Comparison of ENCODE assay signal across 20 cellular contexts in the genomic region with DNA sequence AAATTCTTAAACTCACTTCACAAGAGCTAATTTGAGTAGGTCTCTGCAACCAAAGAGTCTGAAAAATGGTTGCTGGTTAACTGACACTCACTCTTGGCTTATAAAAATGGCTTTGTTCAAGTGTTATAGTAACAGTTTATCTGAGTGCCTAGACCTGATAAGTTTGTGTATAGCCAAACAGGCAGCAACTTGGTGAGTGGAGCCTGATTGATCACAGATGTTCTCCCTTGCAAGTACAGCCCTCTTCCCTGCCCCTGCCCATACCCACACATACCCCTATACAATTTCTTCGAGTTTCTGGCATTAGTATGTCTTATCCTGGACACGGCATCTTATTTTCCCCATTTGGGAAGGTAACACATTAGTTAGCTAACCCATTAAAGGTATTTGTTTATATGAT.
A peak's percentile ranks its signal among the peaks of the same experiment; 100 is the strongest.
DNase-seq lines count a peak whose midpoint lies in the region; ATAC-seq and TF ChIP-seq lines count a peak whose summit lies in the region.
"Had no signal": no experiment of that assay in that cellular context is flagged by ENCODE, and none has a peak within 500 bp of the region (broad histone marks: within the 10 kb centered on the region; RNA-seq: fewer than 3 reads in every experiment).

No MANE protein-coding gene starts in this region.

- no peak for TF ChIP-seq CTCF in SK-N-SH (IDR thresholded peaks at IDR 0.05)
- TF ChIP-seq CTCF in endodermal cell (conservative IDR thresholded peaks at IDR 0.05), result no peak
- no peak for TF ChIP-seq CTCF in neural cell (IDR thresholded peaks at IDR 0.05; ENCODE audit: poor library complexity, severe bottlenecking)

- H3K79me2 ChIP-seq in SK-N-SH (ENCODE audit: insufficient read depth) (peaks cover 8% of the 10 kb centered on the region), neural cell (replicated peaks; ENCODE audit: insufficient read depth, low read length) (no peaks in the 10 kb centered on the region)

- POLR2A ChIA-PET in SK-N-SH (lab: Yijun Ruan, JAX), result no interaction called here

- WGBS in SK-N-SH (ENCODE audit: low lambda C conversion rate), result 89% methylated on average over 2 of the region's 2 CpGs
- WGBS in endodermal cell (ENCODE audit: insufficient coverage in 1 of 2, insufficient read length in 1 of 2), 2 experiments, result 100% methylated on average over 2 of the region's 2 CpGs; no CpG with 5 or more reads in 1 of the 2 experiments

- H3K4me3 ChIP-seq in SK-N-SH (ENCODE audit: low read depth in 2 of 2, low read length in 1 of 2), result peak overlapping the region in 1 of 2 experiments; percentile 43; a peak in 1 of 4 replicates
- peak overlapping the region; percentile 17 for H3K4me3 ChIP-seq in endodermal cell (ENCODE audit: low read length)
- no peak overlapping the region for H3K4me3 ChIP-seq in neural cell (ENCODE audit: low read length)
- H3K4me3 ChIP-seq: BLaER1, GM12878, GM23248 had no signal

- H3K27me3 Mint-ChIP-seq in endodermal cell (ENCODE audit: insufficient read depth), result no peaks in the 10 kb centered on the region
- H3K27me3 Mint-ChIP-seq in activated T-cell treated with anti-CD3 and anti-CD28 coated beads, Interleukin-2, amount 50 U/mL, for 24 hours, result peaks cover 4% of the 10 kb centered on the region
- H3K27me3 Mint-ChIP-seq: CD4-positive, CD25-positive, alpha-beta regulatory T cell had no signal

- H3K27me3 ChIP-seq in SK-N-SH (ENCODE audit: insufficient read depth) (no peaks in the 10 kb centered on the region), endodermal cell (ENCODE audit: control insufficient read depth, insufficient read depth, low read length, poor library complexity, severe bottlenecking) (no peaks in the 10 kb centered on the region), neural cell (ENCODE audit: insufficient read depth, low read depth, low read length) (no peaks in the 10 kb centered on the region)
- H3K27me3 ChIP-seq: BLaER1 had no signal

- DNase-seq in SK-N-SH, result no peak
- no peak for DNase-seq in endodermal cell
- DNase-seq in activated T-cell treated with anti-CD3 and anti-CD28 coated beads, Interleukin-2, amount 50 U/mL, for 24 hours, result no peak
- DNase-seq: CD4-positive, CD25-positive, alpha-beta regulatory T cell; CD8-positive, alpha-beta T cell; DMS 273 treated with DMSO at 0.1 percent for 48 hours; DMS79; EL; GDM1; GM23248; H7 had no signal

- CTCF ChIA-PET in SK-N-SH (lab: Yijun Ruan, JAX), result interaction anchor here (1.0 to 1.2 kb wide), 2 partner anchors 10 to 20 kb away, joined by 3 read pairs; no protein-coding TSS in a partner anchor

- ATAC-seq in SK-N-SH treated with all-trans-retinoic acid at 6 μM for 48 hours, result no peak
- no peak for ATAC-seq in HG03457 (IDR thresholded peaks at IDR 0.05; ENCODE audit: unreplicated experiment)
- ATAC-seq: CD8-positive, alpha-beta T cell; GM12878; HCT116 had no signal

- TF ChIP-seq EP300 in SK-N-SH (IDR thresholded peaks at IDR 0.05; ENCODE audit: borderline replicate concordance in 1 of 2, low read depth in 1 of 2, low read length in 1 of 2) (no peak), neural cell (conservative IDR thresholded peaks at IDR 0.05; ENCODE audit: poor library complexity, severe bottlenecking) (no peak)

- H3K4me1 Mint-ChIP-seq in endodermal cell, result peaks cover 36% of the 10 kb centered on the region
- H3K4me1 Mint-ChIP-seq in activated T-cell treated with anti-CD3 and anti-CD28 coated beads, Interleukin-2, amount 50 U/mL, for 24 hours (ENCODE audit: low read depth), result no peaks in the 10 kb centered on the region
- H3K4me1 Mint-ChIP-seq: CD4-positive, CD25-positive, alpha-beta regulatory T cell had no signal

- H3K9me3 ChIP-seq in SK-N-SH (no peaks in the 10 kb centered on the region), endodermal cell (ENCODE audit: control insufficient read depth, low read length) (no peaks in the 10 kb centered on the region), neural cell (ENCODE audit: low read length) (no peaks in the 10 kb centered on the region)
- H3K9me3 ChIP-seq: BLaER1 had no signal

- H3K4me1 ChIP-seq in SK-N-SH (ENCODE audit: control insufficient read depth in 1 of 2, insufficient read depth in 2 of 2, low read depth in 1 of 2, low read length in 1 of 2), result peaks cover 14 to 42% of the 10 kb centered on the region in 2 experiments
- peaks cover 14% of the 10 kb centered on the region for H3K4me1 ChIP-seq in endodermal cell (ENCODE audit: control insufficient read depth, insufficient read depth, low read length)

- H3K9ac ChIP-seq in SK-N-SH, result peak overlapping the region; percentile 70; the same call in 1 of the 2 replicates
- no peak overlapping the region for H3K9ac ChIP-seq in endodermal cell (ENCODE audit: extremely low read depth, low read length, poor library complexity, severe bottlenecking)
- no peak overlapping the region for H3K9ac ChIP-seq in neural cell (ENCODE audit: low read length)
- H3K9ac ChIP-seq: BLaER1, GM23248 had no signal

- peak overlapping the region; percentile 86 to 98; a peak in 3 of 4 replicates for H3K27ac ChIP-seq in SK-N-SH (ENCODE audit: low read depth in 2 of 2, low read length in 1 of 2)
- no peak overlapping the region for H3K27ac ChIP-seq in endodermal cell (ENCODE audit: low read depth, low read length)
- peak overlapping the region; percentile 96 for H3K27ac ChIP-seq in neural cell (ENCODE audit: low read length)
- H3K27ac ChIP-seq: 22Rv1, BLaER1, C4-2B, GM23248 had no signal

- H3K4me2 ChIP-seq in SK-N-SH (peak overlapping the region; percentile 87), neural cell (ENCODE audit: low read length) (no peak overlapping the region)
- H3K4me2 ChIP-seq: BLaER1 had no signal

- no peaks in the 10 kb centered on the region for H3K9me2 ChIP-seq in SK-N-SH
- no peaks in the 10 kb centered on the region for H3K9me2 ChIP-seq in neural cell (ENCODE audit: insufficient read depth, low read length)

- no peaks in the 10 kb centered on the region for H3K9me3 Mint-ChIP-seq in endodermal cell
- H3K9me3 Mint-ChIP-seq in activated T-cell treated with anti-CD3 and anti-CD28 coated beads, Interleukin-2, amount 50 U/mL, for 24 hours, result no peaks in the 10 kb centered on the region
- H3K9me3 Mint-ChIP-seq: CD8-positive, alpha-beta T cell had no signal

- H3K36me3 ChIP-seq in SK-N-SH (replicated peaks in 1 of 2; ENCODE audit: control insufficient read depth in 1 of 2, insufficient read depth in 2 of 2, low read length in 1 of 2), result no peaks in the 10 kb centered on the region
- H3K36me3 ChIP-seq in endodermal cell (ENCODE audit: control insufficient read depth, insufficient read depth, low read length), result no peaks in the 10 kb centered on the region
- no peaks in the 10 kb centered on the region for H3K36me3 ChIP-seq in neural cell (ENCODE audit: insufficient read depth, low read length)
- H3K36me3 ChIP-seq: BLaER1 had no signal

- H4K20me1 ChIP-seq in SK-N-SH (ENCODE audit: insufficient read depth) (no peaks in the 10 kb centered on the region), neural cell (ENCODE audit: insufficient read depth) (no peaks in the 10 kb centered on the region)
- H4K20me1 ChIP-seq: BLaER1 had no signal

- H3F3A ChIP-seq in SK-N-SH (replicated peaks; ENCODE audit: insufficient read depth), result peaks cover 39% of the 10 kb centered on the region
- peaks cover 6% of the 10 kb centered on the region for H3F3A ChIP-seq in neural cell (ENCODE audit: insufficient read depth, low read length, poor library complexity, severe bottlenecking)

- no peaks in the 10 kb centered on the region for H3K36me3 Mint-ChIP-seq in endodermal cell (ENCODE audit: low read depth)
- H3K36me3 Mint-ChIP-seq in activated T-cell treated with anti-CD3 and anti-CD28 coated beads, Interleukin-2, amount 50 U/mL, for 24 hours (ENCODE audit: low read depth), result no peaks in the 10 kb centered on the region
- H3K36me3 Mint-ChIP-seq: CD4-positive, CD25-positive, alpha-beta regulatory T cell; CD8-positive, alpha-beta T cell had no signal

- no peak overlapping the region for H3K27ac Mint-ChIP-seq in endodermal cell
- no peak overlapping the region for H3K27ac Mint-ChIP-seq in activated T-cell treated with anti-CD3 and anti-CD28 coated beads, Interleukin-2, amount 50 U/mL, for 24 hours
- H3K27ac Mint-ChIP-seq: B cell; CD4-positive, CD25-positive, alpha-beta regulatory T cell; CD8-positive, alpha-beta T cell had no signal

- TF ChIP-seq RAD21 in SK-N-SH (IDR thresholded peaks at IDR 0.05; ENCODE audit: low read length), result no peak
- no peak for TF ChIP-seq RAD21 in neural cell (conservative IDR thresholded peaks at IDR 0.05)

- H2AFZ ChIP-seq in SK-N-SH (ENCODE audit: low read depth) (no peak overlapping the region), neural cell (ENCODE audit: low read depth, low read length) (no peak overlapping the region)
- H2AFZ ChIP-seq: GM23248 had no signal

- no peak overlapping the region for H3K4me3 Mint-ChIP-seq in endodermal cell
- H3K4me3 Mint-ChIP-seq in activated T-cell treated with anti-CD3 and anti-CD28 coated beads, Interleukin-2, amount 50 U/mL, for 24 hours, result no peak overlapping the region
- H3K4me3 Mint-ChIP-seq: B cell; CD4-positive, CD25-positive, alpha-beta regulatory T cell; CD8-positive, alpha-beta T cell had no signal

TF ChIP-seq in SK-N-SH treated with all-trans-retinoic acid at 6 μM for 48 hours, 23 proteins besides CTCF, POLR2A, EP300 and RAD21 (continues in another document):
- TF ChIP-seq SNAI2 (CRISPR knock-in tag; IDR thresholded peaks at IDR 0.05) (no peak), RARB (CRISPR knock-in tag; IDR thresholded peaks at IDR 0.05) (no peak), ARNTL (CRISPR knock-in tag; IDR thresholded peaks at IDR 0.05; ENCODE audit: borderline replicate concordance, low read depth) (no peak), ZC3H10 (CRISPR knock-in tag; IDR thresholded peaks at IDR 0.05) (no peak), PPARA (CRISPR knock-in tag; IDR thresholded peaks at IDR 0.05; ENCODE audit: borderline replicate concordance) (no peak)

TF ChIP-seq in neural cell, 6 proteins besides CTCF, POLR2A, EP300 and RAD21 (continues in another document):
- TF ChIP-seq SMC3 (conservative IDR thresholded peaks at IDR 0.05; ENCODE audit: poor library complexity) (no peak), POLR2AphosphoS5 (IDR thresholded peaks at IDR 0.05) (no peak), TAF1 (IDR thresholded peaks at IDR 0.05; ENCODE audit: low read depth) (no peak), MXI1 (conservative IDR thresholded peaks at IDR 0.05; ENCODE audit: poor library complexity, severe bottlenecking) (no peak), EZH2 (IDR thresholded peaks at IDR 0.05; ENCODE audit: borderline replicate concordance, insufficient read depth, low read length, poor library complexity, severe bottlenecking) (no peak)
